ENCODE assay signal across 11 cellular contexts in the genomic region with DNA sequence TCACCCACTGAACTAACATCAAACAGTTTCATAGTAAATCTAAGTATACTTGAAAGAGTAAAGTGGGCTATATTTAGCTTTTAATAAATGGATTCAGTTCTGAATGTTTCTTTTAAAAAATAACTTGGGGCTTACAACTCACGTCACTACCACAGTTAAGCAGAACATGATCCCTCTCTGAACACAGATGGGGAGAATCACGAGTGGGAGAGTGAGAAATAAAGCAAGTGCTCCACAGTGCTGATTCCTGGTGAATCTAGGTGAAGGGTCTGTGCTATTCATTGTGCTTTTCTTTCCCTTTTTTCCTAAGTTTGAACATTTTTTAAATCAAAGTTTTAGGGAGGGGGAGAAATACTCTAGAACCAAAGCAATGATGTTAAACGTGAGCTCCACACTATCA.
DNase-seq lines count a peak whose midpoint lies in the region; ATAC-seq lines count a peak whose summit lies in the region.
"Had no signal": no experiment of that assay in that cellular context is flagged by ENCODE, and none has a peak within 500 bp of the region (broad histone marks: within the 10 kb centered on the region; RNA-seq: fewer than 3 reads in every experiment).

No MANE protein-coding gene starts in this region.

- no peaks in the 10 kb centered on the region for H3K27me3 ChIP-seq in aorta (ENCODE audit: control insufficient read depth in 1 of 2, insufficient read depth in 2 of 2, low read length in 1 of 2)

- peaks cover 0 to 4% of the 10 kb centered on the region in 2 donors for H3K9me3 Mint-ChIP-seq in activated T-cell treated with anti-CD3 and anti-CD28 coated beads, Interleukin-2, amount 50 U/mL, for 72 hours
- no peaks in the 10 kb centered on the region for H3K9me3 Mint-ChIP-seq in effector memory CD8-positive, alpha-beta T cell
- peaks cover 6 to 16% of the 10 kb centered on the region in 2 donors for H3K9me3 Mint-ChIP-seq in stimulated activated naive B cell treated with anti-CD40 and anti-IgM and Interleukin-4, amounts not matched to agents 10 μg/mL and 1 μg/mL and 100 μg/mL, for 72 hours

- H3K36me3 ChIP-seq in aorta (ENCODE audit: control insufficient read depth in 1 of 2, insufficient read depth in 2 of 2, low read length in 1 of 2): peaks cover 3 to 4% of the 10 kb centered on the region in 2 donors

- H3K27me3 Mint-ChIP-seq in activated T-cell treated with anti-CD3 and anti-CD28 coated beads, Interleukin-2, amount 50 U/mL, for 72 hours (ENCODE audit: low read depth): no peaks in the 10 kb centered on the region
- no peaks in the 10 kb centered on the region for H3K27me3 Mint-ChIP-seq in effector memory CD8-positive, alpha-beta T cell
- H3K27me3 Mint-ChIP-seq in stimulated activated naive B cell treated with anti-CD40 and anti-IgM and Interleukin-4, amounts not matched to agents 10 μg/mL and 1 μg/mL and 100 μg/mL, for 72 hours: no peaks in the 10 kb centered on the region
- H3K27me3 Mint-ChIP-seq: activated naive CD8-positive, alpha-beta T cell treated with anti-CD3 and anti-CD28 coated beads, Interleukin-2, amount 10 ng/mL, durations not matched to agents 7 days and 5 days had no signal

- H3K4me1 Mint-ChIP-seq in activated T-cell treated with anti-CD3 and anti-CD28 coated beads, Interleukin-2, amount 50 U/mL, for 72 hours (ENCODE audit: low read depth): peaks cover 24% of the 10 kb centered on the region
- H3K4me1 Mint-ChIP-seq in effector memory CD8-positive, alpha-beta T cell (ENCODE audit: low read depth in 2 of 2): peaks cover 14 to 23% of the 10 kb centered on the region in 2 donors
- peaks cover 26 to 46% of the 10 kb centered on the region in 2 donors for H3K4me1 Mint-ChIP-seq in stimulated activated naive B cell treated with anti-CD40 and anti-IgM and Interleukin-4, amounts not matched to agents 10 μg/mL and 1 μg/mL and 100 μg/mL, for 72 hours
- H3K4me1 Mint-ChIP-seq: nephron progenitor cell had no signal

- peaks cover 0 to 3% of the 10 kb centered on the region in 2 donors for H3K4me1 ChIP-seq in aorta (ENCODE audit: control insufficient read depth in 1 of 2, insufficient read depth in 2 of 2, low read length in 2 of 2)

- no peak for DNase-seq in activated T-cell treated with anti-CD3 and anti-CD28 coated beads, Interleukin-2, amount 50 U/mL, for 72 hours
- DNase-seq in activated T-cell treated with anti-CD3 and anti-CD28 coated beads for 4 hours: no peak
- no peak for DNase-seq in effector memory CD8-positive, alpha-beta T cell
- no peak for DNase-seq in stimulated activated naive B cell treated with anti-CD40 and anti-IgM and Interleukin-4, amounts not matched to agents 10 μg/mL and 1 μg/mL and 100 μg/mL, for 72 hours
- DNase-seq in aorta: no peak
- DNase-seq in cerebellum (ENCODE audit: low spot score): no peak
- no peak for DNase-seq in ecto neural progenitor cell (ENCODE audit: low spot score)
- DNase-seq: activated naive CD8-positive, alpha-beta T cell treated with anti-CD3 and anti-CD28 coated beads, Interleukin-2, amount 10 ng/mL, durations not matched to agents 7 days and 5 days; NCI-H2227 treated with DMSO at 0.1 percent for 48 hours; nephron progenitor cell had no signal

- peak overlapping the region; percentile 75 for H3K27ac Mint-ChIP-seq in activated T-cell treated with anti-CD3 and anti-CD28 coated beads, Interleukin-2, amount 50 U/mL, for 72 hours
- peak overlapping the region; percentile 85 to 86 for H3K27ac Mint-ChIP-seq in effector memory CD8-positive, alpha-beta T cell
- H3K27ac Mint-ChIP-seq in stimulated activated naive B cell treated with anti-CD40 and anti-IgM and Interleukin-4, amounts not matched to agents 10 μg/mL and 1 μg/mL and 100 μg/mL, for 72 hours: peak overlapping the region; percentile 97

- H3K36me3 Mint-ChIP-seq in activated T-cell treated with anti-CD3 and anti-CD28 coated beads, Interleukin-2, amount 50 U/mL, for 72 hours (ENCODE audit: insufficient read depth in 2 of 2): peaks cover 4 to 33% of the 10 kb centered on the region in 2 donors
- peaks cover 26% of the 10 kb centered on the region for H3K36me3 Mint-ChIP-seq in effector memory CD8-positive, alpha-beta T cell (ENCODE audit: insufficient read depth)
- H3K36me3 Mint-ChIP-seq in stimulated activated naive B cell treated with anti-CD40 and anti-IgM and Interleukin-4, amounts not matched to agents 10 μg/mL and 1 μg/mL and 100 μg/mL, for 72 hours: peaks cover 58 to 70% of the 10 kb centered on the region in 2 donors

- peak overlapping the region in 1 of 2 donors; percentile 45 for H3K27ac ChIP-seq in aorta (ENCODE audit: low read depth in 1 of 2, low read length in 2 of 2)

- peak overlapping the region in 1 of 2 donors; percentile 62 for H3K4me3 ChIP-seq in aorta (ENCODE audit: low read length in 2 of 2)

- intact Hi-C loops in aorta (cut with DNase I): no loop called here

- H3K4me3 Mint-ChIP-seq in activated T-cell treated with anti-CD3 and anti-CD28 coated beads, Interleukin-2, amount 50 U/mL, for 72 hours: no peak overlapping the region
- peak overlapping the region; percentile 65 to 79 for H3K4me3 Mint-ChIP-seq in effector memory CD8-positive, alpha-beta T cell
- peak overlapping the region; percentile 81 to 89 for H3K4me3 Mint-ChIP-seq in stimulated activated naive B cell treated with anti-CD40 and anti-IgM and Interleukin-4, amounts not matched to agents 10 μg/mL and 1 μg/mL and 100 μg/mL, for 72 hours
- H3K4me3 Mint-ChIP-seq: nephron progenitor cell had no signal

- H3K9me3 ChIP-seq in aorta (ENCODE audit: control insufficient read depth, low read length): no peaks in the 10 kb centered on the region

- WGBS in aorta, 2 donors: 2 to 3% methylated on average over 3 of the region's 3 CpGs

- ATAC-seq in activated T-cell treated with anti-CD3 and anti-CD28 coated beads, Interleukin-2, amount 50 U/mL, for 72 hours (replicated peaks in 1 of 2): no peak
- peak; percentile 8 for ATAC-seq in HG02943 (IDR thresholded peaks at IDR 0.05; ENCODE audit: low read depth, unreplicated experiment)
- ATAC-seq in effector memory CD8-positive, alpha-beta T cell (replicated peaks): no peak
- ATAC-seq in stimulated activated naive B cell treated with anti-CD40 and anti-IgM and Interleukin-4, amounts not matched to agents 10 μg/mL and 1 μg/mL and 100 μg/mL, for 72 hours (replicated peaks): peak; percentile 4 to 17
- no peak for ATAC-seq in aorta (ENCODE audit: low FRiP score)

Comparison
In these comparisons a context has a peak if more than half of its experiments do, and no peak if none do; other contexts are left out.
1. ATAC-seq: peak in HG02943 (single experiment) and stimulated activated naive B cell treated with anti-CD40 and anti-IgM and Interleukin-4, amounts not matched to agents 10 μg/mL and 1 μg/mL and 100 μg/mL, for 72 hours (2 of 2); none in activated T-cell treated with anti-CD3 and anti-CD28 coated beads, Interleukin-2, amount 50 U/mL, for 72 hours (0 of 2), effector memory CD8-positive, alpha-beta T cell (single experiment) and aorta (single experiment).
2. H3K4me3 Mint-ChIP-seq: peak in effector memory CD8-positive, alpha-beta T cell (2 of 2) and stimulated activated naive B cell treated with anti-CD40 and anti-IgM and Interleukin-4, amounts not matched to agents 10 μg/mL and 1 μg/mL and 100 μg/mL, for 72 hours (2 of 2); none in activated T-cell treated with anti-CD3 and anti-CD28 coated beads, Interleukin-2, amount 50 U/mL, for 72 hours (0 of 2).
3. Peak in every context shown above with its lines, with median percentiles within 50 percentile points of each other: H3K27ac Mint-ChIP-seq.